In the genomic region with DNA sequence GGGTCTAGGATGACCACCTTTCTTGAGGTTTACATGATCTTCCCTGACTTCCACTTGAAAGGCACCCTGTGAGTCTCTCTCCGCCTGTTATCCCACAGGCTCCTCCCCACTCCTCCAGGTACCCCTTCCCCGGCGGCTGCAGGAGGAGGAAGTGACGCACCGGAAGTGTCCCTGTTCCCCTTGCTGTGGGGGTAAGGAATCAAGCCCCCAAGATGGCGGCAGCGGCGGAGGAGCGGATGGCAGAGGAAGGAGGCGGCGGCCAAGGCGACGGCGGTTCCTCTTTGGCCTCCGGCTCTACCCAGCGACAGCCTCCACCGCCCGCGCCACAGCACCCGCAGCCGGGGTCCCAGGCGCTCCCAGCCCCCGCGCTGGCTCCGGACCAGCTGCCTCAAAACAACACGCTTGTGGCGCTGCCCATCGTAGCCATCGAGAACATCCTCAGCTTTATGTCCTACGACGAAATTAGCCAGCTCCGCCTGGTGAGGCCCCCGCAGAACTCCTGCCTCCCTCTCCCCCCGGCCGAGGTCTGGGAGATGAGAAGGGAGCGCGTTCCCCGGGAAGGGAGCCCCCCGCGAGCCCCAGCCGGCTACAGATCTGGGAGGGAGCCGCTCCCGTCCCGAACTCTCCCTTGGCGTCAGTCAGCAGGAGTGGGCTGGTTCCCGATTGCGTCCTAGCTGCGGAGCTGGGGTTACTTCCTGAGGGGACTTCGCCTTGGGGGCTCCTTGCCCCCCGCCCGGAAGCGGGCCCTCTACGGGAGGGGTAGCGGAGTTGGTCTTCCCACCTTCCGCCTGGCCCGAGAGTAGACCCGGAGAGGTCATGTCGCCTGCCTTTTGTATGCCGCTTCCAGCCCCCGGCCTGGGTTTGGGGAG, we compare ENCODE assay signal across 8 cellular contexts. TPM values are rescaled to one million over a fixed set of nuclear protein-coding genes. Genes with fewer than 3 reads are reported as not detected.
DNase-seq lines count a peak whose midpoint lies in the region; TF ChIP-seq lines count a peak whose summit lies in the region.

A gene with protein sequence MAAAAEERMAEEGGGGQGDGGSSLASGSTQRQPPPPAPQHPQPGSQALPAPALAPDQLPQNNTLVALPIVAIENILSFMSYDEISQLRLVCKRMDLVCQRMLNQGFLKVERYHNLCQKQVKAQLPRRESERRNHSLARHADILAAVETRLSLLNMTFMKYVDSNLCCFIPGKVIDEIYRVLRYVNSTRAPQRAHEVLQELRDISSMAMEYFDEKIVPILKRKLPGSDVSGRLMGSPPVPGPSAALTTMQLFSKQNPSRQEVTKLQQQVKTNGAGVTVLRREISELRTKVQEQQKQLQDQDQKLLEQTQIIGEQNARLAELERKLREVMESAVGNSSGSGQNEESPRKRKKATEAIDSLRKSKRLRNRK (plus strand): TSS at position 194 of the 869 bp plus-strand sequence. CDS start 19 bp downstream, at position 213.

- peak within 1 kb of the TSS; percentile 69 for H3K56ac ChIP-seq in H9 (ENCODE audit: insufficient read length, low read depth, low read length)

- H3K4me2 ChIP-seq in H9 (ENCODE audit: insufficient read depth, insufficient read length, low read length) = peak within 1 kb of the TSS; percentile 91

- no peak for TF ChIP-seq CTCF in H9 (conservative IDR thresholded peaks at IDR 0.05)
- TF ChIP-seq CTCF in fibroblast of the aortic adventitia (IDR thresholded peaks at IDR 0.05; ENCODE audit: insufficient read depth, low read length) = no peak
- TF ChIP-seq CTCF in nephron (IDR thresholded peaks at IDR 0.05; ENCODE audit: unreplicated experiment in 3 of 3) = no peak

- no peaks in the 10 kb centered on the region for H4K20me1 ChIP-seq in H9 (ENCODE audit: control insufficient read depth, insufficient read depth, insufficient read length)

- peaks cover 21 to 29% of the 10 kb centered on the region in 2 experiments for H3K4me1 Mint-ChIP-seq in H9
- peaks cover 24% of the 10 kb centered on the region for H3K4me1 Mint-ChIP-seq in nephron
- peaks cover 36% of the 10 kb centered on the region for H3K4me1 Mint-ChIP-seq in stimulated activated naive CD8-positive, alpha-beta T cell treated with anti-CD3 and anti-CD28 coated beads, Interleukin-15, Interleukin-2, amounts not matched to agents 100 ng/mL and 50 ng/mL, for 24 hours (ENCODE audit: low read depth)

- H3K27me3 Mint-ChIP-seq in H9 (ENCODE audit: low read depth) (peaks cover 5% of the 10 kb centered on the region), nephron (ENCODE audit: low read depth) (peaks cover 5% of the 10 kb centered on the region)
- H3K27me3 Mint-ChIP-seq in stimulated activated naive CD8-positive, alpha-beta T cell treated with anti-CD3 and anti-CD28 coated beads, Interleukin-15, Interleukin-2, amounts not matched to agents 100 ng/mL and 50 ng/mL, for 24 hours = no peaks in the 10 kb centered on the region

- peak within 1 kb of the TSS; percentile 91 for H3K14ac ChIP-seq in H9 (ENCODE audit: insufficient read depth, low read length)

- H3K4ac ChIP-seq in H9 (ENCODE audit: low read depth, low read length) = peak within 1 kb of the TSS; percentile 93

- peak; percentile 96 for DNase-seq in ELR (ENCODE audit: low read depth)
- DNase-seq in H9 = peak; percentile 97
- DNase-seq in MG63 = peak; percentile 98
- DNase-seq in SHP77 treated with DMSO at 0.1 percent for 48 hours (lab: John Stamatoyannopoulos, UW) = peak; percentile 87
- peak; percentile 98 for DNase-seq in activated effector memory CD4-positive, alpha-beta T cell treated with anti-CD3 and anti-CD28 coated beads, Interleukin-2, amount 50 U/mL, for 16 hours
- peak; percentile 94 for DNase-seq in fibroblast of the aortic adventitia (ENCODE audit: low read depth)

- peak within 1 kb of the TSS; percentile 95 for H3K9ac ChIP-seq in H9 (ENCODE audit: extremely low read depth, insufficient read length, low read length)

- H4K5ac ChIP-seq in H9 (ENCODE audit: insufficient read length, low read depth, low read length) = no peak within 1 kb of the TSS

- H3K4me1 ChIP-seq in H9 (ENCODE audit: insufficient read depth, low read length) = no peaks in the 10 kb centered on the region

- H4K8ac ChIP-seq in H9 (replicated peaks; ENCODE audit: insufficient read length, low read depth, low read length) = no peak within 1 kb of the TSS

- H4K91ac ChIP-seq in H9 (ENCODE audit: insufficient read length, low read depth, low read length) = peak within 1 kb of the TSS; percentile 95

- H3K4me3 ChIP-seq in MG63 (peak within 1 kb of the TSS; percentile 95), fibroblast of the aortic adventitia (ENCODE audit: low read depth, low read length) (peak within 1 kb of the TSS; percentile 89)

- peak within 1 kb of the TSS; percentile 95 for H3K18ac ChIP-seq in H9 (ENCODE audit: insufficient read length, low read depth, low read length)

- H3K79me1 ChIP-seq in H9 (ENCODE audit: insufficient read depth, low read depth, low read length, poor library complexity, severe bottlenecking) = no peaks in the 10 kb centered on the region

- H2BK15ac ChIP-seq in H9 (ENCODE audit: low read depth, low read length) = no peak within 1 kb of the TSS

- WGBS in H9 (ENCODE audit: extremely low coverage, insufficient read length, low lambda C conversion rate) = no CpG with 5 or more reads among the region's 60 CpGs

- H3T11ph ChIP-seq in H9 (ENCODE audit: low read length) = no peak within 1 kb of the TSS

- peaks cover 13% of the 10 kb centered on the region for H3K36me3 ChIP-seq in MG63

- no peaks in the 10 kb centered on the region for H3K23me2 ChIP-seq in H9 (ENCODE audit: insufficient read length, low read depth, low read length, poor library complexity, severe bottlenecking)

- peak within 1 kb of the TSS; percentile 91 to 97 (median 96) for H3K27ac Mint-ChIP-seq in H9
- peak within 1 kb of the TSS; percentile 79 to 91 (median 91) for H3K27ac Mint-ChIP-seq in nephron
- peak within 1 kb of the TSS; percentile 88 for H3K27ac Mint-ChIP-seq in stimulated activated naive CD8-positive, alpha-beta T cell treated with anti-CD3 and anti-CD28 coated beads, Interleukin-15, Interleukin-2, amounts not matched to agents 100 ng/mL and 50 ng/mL, for 24 hours

- peak within 1 kb of the TSS; percentile 58 for H3K27ac ChIP-seq in H9 (ENCODE audit: insufficient read length, low read depth, low read length)

- H3K9me3 Mint-ChIP-seq in H9 (no peaks in the 10 kb centered on the region), nephron (no peaks in the 10 kb centered on the region)
- no peaks in the 10 kb centered on the region for H3K9me3 Mint-ChIP-seq in stimulated activated naive CD8-positive, alpha-beta T cell treated with anti-CD3 and anti-CD28 coated beads, Interleukin-15, Interleukin-2, amounts not matched to agents 100 ng/mL and 50 ng/mL, for 24 hours

- no peak within 1 kb of the TSS for H2AFZ ChIP-seq in H9 (ENCODE audit: low read length)

- H3K23ac ChIP-seq in H9 (ENCODE audit: insufficient read length, low read depth, low read length) = no peak within 1 kb of the TSS

- no peak within 1 kb of the TSS for H2BK12ac ChIP-seq in H9 (ENCODE audit: insufficient read length, low read depth, low read length)

- H3K36me3 Mint-ChIP-seq in H9 (ENCODE audit: insufficient read depth in 1 of 3, low read depth in 3 of 3) (peaks cover 0 to 3% (median under 1%) of the 10 kb centered on the region in 3 experiments; a peak in 4 of 7 replicates), nephron (ENCODE audit: low read depth) (no peaks in the 10 kb centered on the region)
- peaks cover 18% of the 10 kb centered on the region for H3K36me3 Mint-ChIP-seq in stimulated activated naive CD8-positive, alpha-beta T cell treated with anti-CD3 and anti-CD28 coated beads, Interleukin-15, Interleukin-2, amounts not matched to agents 100 ng/mL and 50 ng/mL, for 24 hours (ENCODE audit: low read depth)

- H3K4me3 Mint-ChIP-seq in H9 (peak within 1 kb of the TSS; percentile 92 to 94), nephron (peak within 1 kb of the TSS; percentile 88 to 92 (median 91))
- H3K4me3 Mint-ChIP-seq in stimulated activated naive CD8-positive, alpha-beta T cell treated with anti-CD3 and anti-CD28 coated beads, Interleukin-15, Interleukin-2, amounts not matched to agents 100 ng/mL and 50 ng/mL, for 24 hours = peak within 1 kb of the TSS; percentile 85

- no peak within 1 kb of the TSS for H2BK20ac ChIP-seq in H9 (ENCODE audit: low read depth, low read length, poor library complexity, severe bottlenecking)

- H2BK5ac ChIP-seq in H9 (ENCODE audit: insufficient read length, low read length) = peak within 1 kb of the TSS; percentile 87

- H3K9me3 ChIP-seq in H9 (ENCODE audit: control insufficient read depth, low read depth, low read length) (no peaks in the 10 kb centered on the region), MG63 (no peaks in the 10 kb centered on the region)

- peak within 1 kb of the TSS; percentile 3 for H2BK120ac ChIP-seq in H9 (ENCODE audit: low read depth, low read length, poor library complexity, severe bottlenecking)

- no peak within 1 kb of the TSS for H2AK5ac ChIP-seq in H9 (ENCODE audit: insufficient read length, low read length)

- no peaks in the 10 kb centered on the region for H3K27me3 ChIP-seq in H9 (ENCODE audit: insufficient read depth, low read length)
- no peaks in the 10 kb centered on the region; the same call in 1 of the 2 replicates for H3K27me3 ChIP-seq in MG63

- peaks cover 24% of the 10 kb centered on the region; the same call in 1 of the 2 replicates for H3K79me2 ChIP-seq in H9 (ENCODE audit: insufficient read depth, low read length)

RNA-seq across cellular contexts. Expression of the gene that starts here (rescaled TPM):
- total RNA-seq in H9 (2021) (45.7 and 55.0 TPM in 2 replicates), fibroblast of the aortic adventitia (ENCODE audit: low replicate concordance) (14.7 and 37.1 TPM in 2 replicates)
- 34.1 and 40.2 TPM in 2 replicates for total RNA-seq in MG63 (2014; rRNA removed; shearing (Covaris generic); ENCODE audit: low replicate concordance)

Comparison
In these comparisons a context has a peak if more than half of its experiments do, and no peak if none do; other contexts are left out.
1. Peak in every context shown above with its lines: DNase-seq, H3K4me3 ChIP-seq and H3K27ac ChIP-seq.